Comparison of ENCODE assay signal across 22 cellular contexts in genomic region chr4:3365326-3365725, GRCh38.
"Had no signal": no experiment of that assay in that cellular context is flagged by ENCODE, and none has a peak within 500 bp of the region (broad histone marks: within the 10 kb centered on the region; RNA-seq: fewer than 3 reads in every experiment).

No MANE protein-coding gene starts in this region.

- H3K36me3 Mint-ChIP-seq: activated CD4-positive, alpha-beta memory T cell treated with anti-CD3 and anti-CD28 coated beads for 36 hours; activated naive CD4-positive, alpha-beta T cell treated with anti-CD3 and anti-CD28 coated beads, Interleukin-2, amount 50 U/mL, for 24 hours; mesothelial cell of epicardium; naive B cell had no signal

- H3K27me3 ChIP-seq: tibial nerve had no signal

- H3K9me3 Mint-ChIP-seq: activated CD4-positive, alpha-beta memory T cell treated with anti-CD3 and anti-CD28 coated beads for 36 hours; activated naive CD4-positive, alpha-beta T cell treated with anti-CD3 and anti-CD28 coated beads, Interleukin-2, amount 50 U/mL, for 24 hours; activated naive CD8-positive, alpha-beta T cell treated with anti-CD3 and anti-CD28 coated beads, Interleukin-2, amount 50 U/mL, for 24 hours; activated T-helper 2 cell treated with anti-CD3 and anti-CD28 coated beads, Interferon-gamma antibody, Interleukin-2, Interleukin-4, amounts not matched to agents 10 μg/mL and 5 μg/mL and 100 μg/mL, durations not matched to agents 14 hours and 24 hours and 36 hours; central memory CD8-positive, alpha-beta T cell; mesothelial cell of epicardium; naive B cell had no signal

- H3K27ac ChIP-seq: parathyroid adenoma, psoas muscle, tibial nerve had no signal

- H3K27ac Mint-ChIP-seq: activated CD4-positive, alpha-beta memory T cell treated with anti-CD3 and anti-CD28 coated beads for 36 hours; activated naive CD4-positive, alpha-beta T cell treated with anti-CD3 and anti-CD28 coated beads, Interleukin-2, amount 50 U/mL, for 24 hours; activated naive CD8-positive, alpha-beta T cell treated with anti-CD3 and anti-CD28 coated beads, Interleukin-2, amount 50 U/mL, for 24 hours; activated T-helper 2 cell treated with anti-CD3 and anti-CD28 coated beads, Interferon-gamma antibody, Interleukin-2, Interleukin-4, amounts not matched to agents 10 μg/mL and 5 μg/mL and 100 μg/mL, durations not matched to agents 14 hours and 24 hours and 36 hours; mesothelial cell of epicardium had no signal

- H3K36me3 ChIP-seq: tibial nerve had no signal

- ATAC-seq: activated naive CD8-positive, alpha-beta T cell treated with anti-CD3 and anti-CD28 coated beads, Interleukin-2, amount 50 U/mL, for 24 hours; left ventricle myocardium superior; psoas muscle had no signal

- H3K4me3 Mint-ChIP-seq: activated CD4-positive, alpha-beta memory T cell treated with anti-CD3 and anti-CD28 coated beads for 36 hours; activated naive CD4-positive, alpha-beta T cell treated with anti-CD3 and anti-CD28 coated beads, Interleukin-2, amount 50 U/mL, for 24 hours; activated naive CD8-positive, alpha-beta T cell treated with anti-CD3 and anti-CD28 coated beads, Interleukin-2, amount 50 U/mL, for 24 hours; central memory CD8-positive, alpha-beta T cell; mesothelial cell of epicardium had no signal

- H3K9me3 ChIP-seq: psoas muscle, tibial nerve had no signal

- DNase-seq: activated CD4-positive, alpha-beta memory T cell treated with anti-CD3 and anti-CD28 coated beads for 36 hours; activated CD4-positive, alpha-beta T cell treated with anti-CD3 and anti-CD28 coated beads for 4 hours; activated naive CD8-positive, alpha-beta T cell treated with anti-CD3 and anti-CD28 coated beads, Interleukin-2, amount 50 U/mL, for 24 hours; activated T-cell treated with anti-CD3 and anti-CD28 coated beads, Interleukin-2, amount 50 U/mL, for 48 hours; amygdala; effector CD8-positive, alpha-beta T cell; islet precursor cell; left ventricle myocardium superior; mammary epithelial cell; naive B cell; nucleus accumbens; psoas muscle; stimulated activated CD4-positive, alpha-beta T cell treated with anti-CD3 and anti-CD28 coated beads, Interleukin-15, amount 100 ng/mL, for 24 hours; stimulated activated CD4-positive, alpha-beta T cell treated with anti-CD3 and anti-CD28 coated beads, Interleukin-2, amount 100 ng/mL, for 24 hours; stimulated activated naive CD4-positive, alpha-beta T cell treated with Interleukin-2 at 50 U/mL for 16 hours; T-helper 1 cell had no signal

- H3K4me3 ChIP-seq: psoas muscle, tibial nerve had no signal
